In genomic region chr16:17578921-17579876, GRCh38 we compare ENCODE assay signal across 1 cellular context.
TF ChIP-seq lines count a peak whose summit lies in the region.

No MANE protein-coding gene starts in this region.

TF ChIP-seq in HCT116, 20 proteins besides CTCF, POLR2A, EP300 and RAD21 (continued from another document):
- TF ChIP-seq, protein P1, sequence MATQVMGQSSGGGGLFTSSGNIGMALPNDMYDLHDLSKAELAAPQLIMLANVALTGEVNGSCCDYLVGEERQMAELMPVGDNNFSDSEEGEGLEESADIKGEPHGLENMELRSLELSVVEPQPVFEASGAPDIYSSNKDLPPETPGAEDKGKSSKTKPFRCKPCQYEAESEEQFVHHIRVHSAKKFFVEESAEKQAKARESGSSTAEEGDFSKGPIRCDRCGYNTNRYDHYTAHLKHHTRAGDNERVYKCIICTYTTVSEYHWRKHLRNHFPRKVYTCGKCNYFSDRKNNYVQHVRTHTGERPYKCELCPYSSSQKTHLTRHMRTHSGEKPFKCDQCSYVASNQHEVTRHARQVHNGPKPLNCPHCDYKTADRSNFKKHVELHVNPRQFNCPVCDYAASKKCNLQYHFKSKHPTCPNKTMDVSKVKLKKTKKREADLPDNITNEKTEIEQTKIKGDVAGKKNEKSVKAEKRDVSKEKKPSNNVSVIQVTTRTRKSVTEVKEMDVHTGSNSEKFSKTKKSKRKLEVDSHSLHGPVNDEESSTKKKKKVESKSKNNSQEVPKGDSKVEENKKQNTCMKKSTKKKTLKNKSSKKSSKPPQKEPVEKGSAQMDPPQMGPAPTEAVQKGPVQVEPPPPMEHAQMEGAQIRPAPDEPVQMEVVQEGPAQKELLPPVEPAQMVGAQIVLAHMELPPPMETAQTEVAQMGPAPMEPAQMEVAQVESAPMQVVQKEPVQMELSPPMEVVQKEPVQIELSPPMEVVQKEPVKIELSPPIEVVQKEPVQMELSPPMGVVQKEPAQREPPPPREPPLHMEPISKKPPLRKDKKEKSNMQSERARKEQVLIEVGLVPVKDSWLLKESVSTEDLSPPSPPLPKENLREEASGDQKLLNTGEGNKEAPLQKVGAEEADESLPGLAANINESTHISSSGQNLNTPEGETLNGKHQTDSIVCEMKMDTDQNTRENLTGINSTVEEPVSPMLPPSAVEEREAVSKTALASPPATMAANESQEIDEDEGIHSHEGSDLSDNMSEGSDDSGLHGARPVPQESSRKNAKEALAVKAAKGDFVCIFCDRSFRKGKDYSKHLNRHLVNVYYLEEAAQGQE (IDR thresholded peaks at IDR 0.05; ENCODE audit: low read depth) = no peak
